In the genomic region with DNA sequence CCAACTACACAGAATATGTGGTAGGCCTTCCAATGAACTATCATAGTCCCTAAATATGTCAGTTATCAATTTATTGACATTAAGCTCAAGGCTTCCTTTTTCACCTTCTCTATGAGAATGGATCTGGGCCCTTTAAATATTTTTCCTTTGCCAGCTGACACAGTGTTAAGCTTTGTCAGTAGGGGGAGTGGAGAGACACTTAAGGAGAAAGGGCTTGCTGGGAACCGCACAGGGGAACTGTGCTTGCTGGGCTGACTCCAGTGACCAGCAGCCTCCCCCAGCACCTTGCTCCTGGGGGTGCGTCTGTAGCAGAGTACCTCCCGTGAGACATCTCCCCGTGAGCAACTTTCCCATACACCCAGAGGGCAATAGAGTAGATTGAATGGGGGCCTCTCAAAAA, we compare ENCODE assay signal across 11 cellular contexts. TPM values are rescaled to one million over a fixed set of nuclear protein-coding genes. Genes with fewer than 3 reads are reported as not detected.
A peak's percentile ranks its signal among the peaks of the same experiment; 100 is the strongest.
DNase-seq lines count a peak whose midpoint lies in the region; ATAC-seq, FAIRE-seq and TF ChIP-seq lines count a peak whose summit lies in the region.
"Had no signal": no experiment of that assay in that cellular context is flagged by ENCODE, and none has a peak within 500 bp of the region (broad histone marks: within the 10 kb centered on the region; RNA-seq: fewer than 3 reads in every experiment).

No MANE protein-coding gene starts in this region.

- H2AFZ ChIP-seq in OCI-LY1 (ENCODE audit: low read length): no peak overlapping the region

- BruUV-seq in A673 (replicated peaks; lab: Mats Ljungman, UMichigan): no TSS peak

- ATAC-seq in GM18909 (IDR thresholded peaks at IDR 0.05; ENCODE audit: poor library complexity, unreplicated experiment): no peak
- ATAC-seq in HG02970 (IDR thresholded peaks at IDR 0.05; ENCODE audit: low FRiP score, unreplicated experiment): no peak
- ATAC-seq: activated T-helper 17 cell treated with anti-CD3 and anti-CD28 coated beads, Interleukin-2, amount 50 U/mL, for 72 hours had no signal

- peak; percentile 40 for FAIRE-seq in GM12892 (lab: Jason Lieb, UNC)

- no peaks in the 10 kb centered on the region for H3K9me2 ChIP-seq in OCI-LY1 (ENCODE audit: low read depth, low read length)

- H3K36me3 ChIP-seq in A673 (ENCODE audit: insufficient read depth, low read length, poor library complexity, severe bottlenecking): no peaks in the 10 kb centered on the region
- H3K36me3 ChIP-seq in OCI-LY1 (ENCODE audit: insufficient read depth, low read length): no peaks in the 10 kb centered on the region; the same call in 1 of the 2 replicates

- TF ChIP-seq CTCF in A673 (conservative IDR thresholded peaks at IDR 0.05; ENCODE audit: low read depth, low read length) (peak; percentile 24; the same call in 1 of the 2 replicates), OCI-LY1 (IDR thresholded peaks at IDR 0.05; ENCODE audit: low read length) (peak; percentile 15; the same call in 1 of the 2 replicates), epithelial cell of proximal tubule (conservative IDR thresholded peaks at IDR 0.05; ENCODE audit: low read depth, low read length) (peak; percentile 37)

- H3K4me1 ChIP-seq in A673 (ENCODE audit: insufficient read depth, low read length, poor library complexity, severe bottlenecking) (no peaks in the 10 kb centered on the region), OCI-LY1 (ENCODE audit: insufficient read depth, low read length, severe bottlenecking) (peaks cover 3% of the 10 kb centered on the region)

- H4K20me1 ChIP-seq in OCI-LY1 (ENCODE audit: insufficient read depth, low read length): no peaks in the 10 kb centered on the region

- no peak overlapping the region for H3K4me3 ChIP-seq in A673 (ENCODE audit: low read depth, low read length, poor library complexity, severe bottlenecking)
- H3K4me3 ChIP-seq in OCI-LY1 (ENCODE audit: low read depth, low read length, poor library complexity, severe bottlenecking): no peak overlapping the region
- H3K4me3 ChIP-seq in epithelial cell of proximal tubule (ENCODE audit: low read depth, low read length): no peak overlapping the region

- DNase-seq in A673 (ENCODE audit: low spot score): peak; percentile 57
- no peak for DNase-seq in GM12892 (ENCODE audit: insufficient read length)
- no peak for DNase-seq in epithelial cell of proximal tubule (ENCODE audit: low read depth)
- no peak for DNase-seq in NCI-H1092 treated with DMSO at 0.1 percent for 48 hours (lab: John Stamatoyannopoulos, UW)
- no peak for DNase-seq in effector CD8-positive, alpha-beta T cell (lab: John Stamatoyannopoulos, UW)
- DNase-seq: left cardiac atrium, SW 1271 had no signal

- H3K79me2 ChIP-seq in OCI-LY1 (ENCODE audit: insufficient read depth, low read length): no peaks in the 10 kb centered on the region

- POLR2A ChIA-PET in A673 (lab: Charles Lee; ENCODE audit: low non-redundant PET): no interaction called here

- H3K9ac ChIP-seq in OCI-LY1 (ENCODE audit: low read length): no peak overlapping the region

- intact Hi-C loops in A673 (cut with micrococcal nuclease; ENCODE audit: unreplicated experiment): no loop called here

- no peaks in the 10 kb centered on the region for H3K9me3 ChIP-seq in A673 (ENCODE audit: low read depth, low read length, poor library complexity, severe bottlenecking)
- H3K9me3 ChIP-seq in OCI-LY1 (ENCODE audit: low read length): peaks cover 7% of the 10 kb centered on the region; the same call in 1 of the 2 replicates

- H3K27me3 ChIP-seq in A673 (replicated peaks; ENCODE audit: insufficient read depth, low read depth, low read length, poor library complexity): no peaks in the 10 kb centered on the region
- peaks cover 8% of the 10 kb centered on the region; the same call in 1 of the 2 replicates for H3K27me3 ChIP-seq in OCI-LY1 (ENCODE audit: insufficient read depth, low read length)

- H3F3A ChIP-seq in OCI-LY1 (ENCODE audit: insufficient read depth, low read length): no peaks in the 10 kb centered on the region

- H3K27ac ChIP-seq in A673 (ENCODE audit: low read depth, low read length, poor library complexity, severe bottlenecking): no peak overlapping the region
- no peak overlapping the region for H3K27ac ChIP-seq in OCI-LY1 (ENCODE audit: low read depth, low read length, poor library complexity, severe bottlenecking)

- H3K4me2 ChIP-seq in OCI-LY1 (ENCODE audit: low read length): no peak overlapping the region

- CTCF ChIA-PET in A673 (lab: Charles Lee): interaction anchor here (0.6 kb wide), 1 partner anchor 220 kb away, joined by 3 read pairs; no protein-coding TSS in a partner anchor

- no peak for TF ChIP-seq POLR2A in GM12892 (IDR thresholded peaks at IDR 0.05; ENCODE audit: low read depth, low read length)

RNA-seq across cellular contexts. Expression of gene PTPN2, which starts 6.5 kb away (rescaled TPM):
- total RNA-seq in A673 (2021): 35.8 and 44.7 TPM in 2 replicates
- 37.5 TPM for polyA plus RNA-seq in GM12892 (2012; ENCODE audit: missing spikeins)
- total RNA-seq in epithelial cell of proximal tubule: 29.6 and 54.0 TPM in 2 replicates

RNA-seq across cellular contexts. Expression of gene SEH1L, which starts 57.3 kb away (rescaled TPM):
- total RNA-seq in A673 (2021) (104 and 105 TPM in 2 replicates), epithelial cell of proximal tubule (23.1 and 44.4 TPM in 2 replicates)
- polyA plus RNA-seq in GM12892 (2012; ENCODE audit: missing spikeins): 40.2 TPM
